In the genomic region with DNA sequence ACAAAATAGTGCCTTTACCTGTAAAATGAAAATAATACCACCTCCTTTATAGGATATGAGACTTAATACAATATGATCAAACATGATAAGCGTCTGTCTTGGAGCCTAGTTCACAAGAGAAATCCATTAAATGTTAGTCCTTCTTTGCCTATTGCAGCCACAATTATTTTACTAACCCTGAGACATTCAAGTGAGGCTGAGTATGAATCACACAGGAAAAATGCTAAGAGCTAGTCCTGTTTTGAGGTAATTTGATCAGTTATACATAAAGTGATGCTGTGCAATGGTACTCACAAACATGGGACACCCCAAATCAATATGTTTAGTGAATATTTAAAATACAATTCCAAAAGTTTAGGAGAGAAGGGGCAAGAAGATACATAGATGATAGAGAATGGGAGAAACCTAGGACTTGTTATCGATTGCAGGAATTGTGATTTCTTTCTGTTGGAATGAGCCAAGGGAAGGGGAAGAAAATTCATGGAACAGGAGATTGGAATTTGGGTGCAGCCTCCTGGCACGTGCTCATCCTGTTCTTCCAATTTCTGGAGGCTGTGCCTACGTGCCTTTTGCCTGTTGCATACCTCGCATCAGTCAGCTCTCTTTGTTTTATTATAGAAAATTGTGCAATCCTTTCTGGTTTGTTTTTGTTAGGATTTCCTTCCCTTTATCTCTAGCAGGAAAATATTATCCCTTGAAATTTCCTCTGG, we compare ENCODE assay signal across 1 cellular context.
TF ChIP-seq lines count a peak whose summit lies in the region.

No MANE protein-coding gene starts in this region.

TF ChIP-seq in SK-N-SH, 30 proteins besides CTCF, POLR2A, EP300 and RAD21 (continued from another document):
- TF ChIP-seq, protein P1, sequence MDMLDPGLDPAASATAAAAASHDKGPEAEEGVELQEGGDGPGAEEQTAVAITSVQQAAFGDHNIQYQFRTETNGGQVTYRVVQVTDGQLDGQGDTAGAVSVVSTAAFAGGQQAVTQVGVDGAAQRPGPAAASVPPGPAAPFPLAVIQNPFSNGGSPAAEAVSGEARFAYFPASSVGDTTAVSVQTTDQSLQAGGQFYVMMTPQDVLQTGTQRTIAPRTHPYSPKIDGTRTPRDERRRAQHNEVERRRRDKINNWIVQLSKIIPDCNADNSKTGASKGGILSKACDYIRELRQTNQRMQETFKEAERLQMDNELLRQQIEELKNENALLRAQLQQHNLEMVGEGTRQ (IDR thresholded peaks at IDR 0.05; ENCODE audit: borderline replicate concordance, low read depth, low read length), result no peak
- TF ChIP-seq TAF1 (IDR thresholded peaks at IDR 0.05; ENCODE audit: borderline replicate concordance, low read depth, low read length) (no peak), MXI1 (IDR thresholded peaks at IDR 0.05; ENCODE audit: low read depth, low read length) (no peak), ELF1 (IDR thresholded peaks at IDR 0.05) (no peak), GABPA (IDR thresholded peaks at IDR 0.05; ENCODE audit: low read depth) (no peak), RXRA (IDR thresholded peaks at IDR 0.05; ENCODE audit: borderline replicate concordance, low read depth) (no peak), YY1 (IDR thresholded peaks at IDR 0.05; ENCODE audit: low read depth) (no peak), RCOR1 (IDR thresholded peaks at IDR 0.05; ENCODE audit: low read length) (no peak), MEF2A (IDR thresholded peaks at IDR 0.05; ENCODE audit: borderline replicate concordance, low read depth) (no peak), TEAD4 (IDR thresholded peaks at IDR 0.05; ENCODE audit: borderline replicate concordance, insufficient read depth) (peak; percentile 31; the same call in 1 of the 2 replicates), SMC3 (IDR thresholded peaks at IDR 0.05; ENCODE audit: low read depth, low read length) (no peak), EZH2phosphoT487 (IDR thresholded peaks at IDR 0.05; ENCODE audit: borderline replicate concordance, low read depth) (no peak), FOXJ3 (CRISPR knock-in tag; IDR thresholded peaks at IDR 0.05) (no peak), JUND (IDR thresholded peaks at IDR 0.05) (peak; percentile 69), CHD2 (IDR thresholded peaks at IDR 0.05; ENCODE audit: low read length, partially characterized antibody) (no peak), FOXM1 (IDR thresholded peaks at IDR 0.05; ENCODE audit: low read depth) (0 out of 2 replicates have a peak, but pooled peaks have one; percentile 26), POLR2AphosphoS5 (IDR thresholded peaks at IDR 0.05; ENCODE audit: low read depth, low read length) (no peak), NRF1 (IDR thresholded peaks at IDR 0.05; ENCODE audit: low read depth, low read length) (no peak), NFIC (IDR thresholded peaks at IDR 0.05; ENCODE audit: borderline replicate concordance) (peak; percentile 18; the same call in 1 of the 2 replicates), RFX5 (IDR thresholded peaks at IDR 0.05; ENCODE audit: low read length) (no peak)
- TF ChIP-seq, protein P2, sequence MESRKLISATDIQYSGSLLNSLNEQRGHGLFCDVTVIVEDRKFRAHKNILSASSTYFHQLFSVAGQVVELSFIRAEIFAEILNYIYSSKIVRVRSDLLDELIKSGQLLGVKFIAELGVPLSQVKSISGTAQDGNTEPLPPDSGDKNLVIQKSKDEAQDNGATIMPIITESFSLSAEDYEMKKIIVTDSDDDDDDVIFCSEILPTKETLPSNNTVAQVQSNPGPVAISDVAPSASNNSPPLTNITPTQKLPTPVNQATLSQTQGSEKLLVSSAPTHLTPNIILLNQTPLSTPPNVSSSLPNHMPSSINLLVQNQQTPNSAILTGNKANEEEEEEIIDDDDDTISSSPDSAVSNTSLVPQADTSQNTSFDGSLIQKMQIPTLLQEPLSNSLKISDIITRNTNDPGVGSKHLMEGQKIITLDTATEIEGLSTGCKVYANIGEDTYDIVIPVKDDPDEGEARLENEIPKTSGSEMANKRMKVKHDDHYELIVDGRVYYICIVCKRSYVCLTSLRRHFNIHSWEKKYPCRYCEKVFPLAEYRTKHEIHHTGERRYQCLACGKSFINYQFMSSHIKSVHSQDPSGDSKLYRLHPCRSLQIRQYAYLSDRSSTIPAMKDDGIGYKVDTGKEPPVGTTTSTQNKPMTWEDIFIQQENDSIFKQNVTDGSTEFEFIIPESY (IDR thresholded peaks at IDR 0.05; ENCODE audit: borderline replicate concordance, low read depth), result no peak
- TF ChIP-seq, protein P3, sequence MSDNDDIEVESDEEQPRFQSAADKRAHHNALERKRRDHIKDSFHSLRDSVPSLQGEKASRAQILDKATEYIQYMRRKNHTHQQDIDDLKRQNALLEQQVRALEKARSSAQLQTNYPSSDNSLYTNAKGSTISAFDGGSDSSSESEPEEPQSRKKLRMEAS (IDR thresholded peaks at IDR 0.05; ENCODE audit: low read depth), result peak; percentile 83
- TF ChIP-seq, protein P4, sequence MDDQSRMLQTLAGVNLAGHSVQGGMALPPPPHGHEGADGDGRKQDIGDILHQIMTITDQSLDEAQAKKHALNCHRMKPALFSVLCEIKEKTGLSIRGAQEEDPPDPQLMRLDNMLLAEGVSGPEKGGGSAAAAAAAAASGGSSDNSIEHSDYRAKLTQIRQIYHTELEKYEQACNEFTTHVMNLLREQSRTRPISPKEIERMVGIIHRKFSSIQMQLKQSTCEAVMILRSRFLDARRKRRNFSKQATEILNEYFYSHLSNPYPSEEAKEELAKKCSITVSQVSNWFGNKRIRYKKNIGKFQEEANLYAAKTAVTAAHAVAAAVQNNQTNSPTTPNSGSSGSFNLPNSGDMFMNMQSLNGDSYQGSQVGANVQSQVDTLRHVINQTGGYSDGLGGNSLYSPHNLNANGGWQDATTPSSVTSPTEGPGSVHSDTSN (IDR thresholded peaks at IDR 0.05), result no peak
- TF ChIP-seq, protein P5, sequence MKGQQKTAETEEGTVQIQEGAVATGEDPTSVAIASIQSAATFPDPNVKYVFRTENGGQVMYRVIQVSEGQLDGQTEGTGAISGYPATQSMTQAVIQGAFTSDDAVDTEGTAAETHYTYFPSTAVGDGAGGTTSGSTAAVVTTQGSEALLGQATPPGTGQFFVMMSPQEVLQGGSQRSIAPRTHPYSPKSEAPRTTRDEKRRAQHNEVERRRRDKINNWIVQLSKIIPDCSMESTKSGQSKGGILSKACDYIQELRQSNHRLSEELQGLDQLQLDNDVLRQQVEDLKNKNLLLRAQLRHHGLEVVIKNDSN (IDR thresholded peaks at IDR 0.05; ENCODE audit: borderline replicate concordance, low read depth), result peak; percentile 56; the same call in 1 of the 2 replicates
- TF ChIP-seq, protein P6, sequence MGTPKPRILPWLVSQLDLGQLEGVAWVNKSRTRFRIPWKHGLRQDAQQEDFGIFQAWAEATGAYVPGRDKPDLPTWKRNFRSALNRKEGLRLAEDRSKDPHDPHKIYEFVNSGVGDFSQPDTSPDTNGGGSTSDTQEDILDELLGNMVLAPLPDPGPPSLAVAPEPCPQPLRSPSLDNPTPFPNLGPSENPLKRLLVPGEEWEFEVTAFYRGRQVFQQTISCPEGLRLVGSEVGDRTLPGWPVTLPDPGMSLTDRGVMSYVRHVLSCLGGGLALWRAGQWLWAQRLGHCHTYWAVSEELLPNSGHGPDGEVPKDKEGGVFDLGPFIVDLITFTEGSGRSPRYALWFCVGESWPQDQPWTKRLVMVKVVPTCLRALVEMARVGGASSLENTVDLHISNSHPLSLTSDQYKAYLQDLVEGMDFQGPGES (IDR thresholded peaks at IDR 0.05; ENCODE audit: low read depth, low read length), result no peak
TF ChIP-seq in SK-N-SH: peak in this region for 8.
